ENCODE assay signal across 1 cellular context in the genomic region with DNA sequence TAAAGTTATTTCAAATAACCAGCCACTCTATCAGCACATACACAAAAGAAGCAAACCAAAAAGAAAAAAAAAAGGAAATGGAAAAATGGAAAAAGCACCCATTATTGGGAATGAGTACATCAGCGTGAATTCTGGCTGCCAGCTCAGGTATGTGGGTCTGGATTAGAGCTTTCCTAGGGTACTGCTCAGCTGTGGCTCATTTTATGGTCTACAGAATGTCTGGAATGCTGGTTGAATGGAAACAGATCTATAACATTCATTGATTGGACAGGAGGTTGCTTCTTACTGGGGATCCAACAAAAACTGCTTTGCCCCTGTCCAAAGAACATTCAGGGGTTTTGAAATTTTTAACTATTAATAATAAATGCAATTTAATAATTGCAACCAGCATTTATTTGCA.
TF ChIP-seq lines count a peak whose summit lies in the region.

No MANE protein-coding gene starts in this region.

TF ChIP-seq in HepG2, 621 proteins besides CTCF, POLR2A, EP300 and RAD21:
- TF ChIP-seq FIP1L1 (IDR thresholded peaks at IDR 0.05; ENCODE audit: borderline replicate concordance, insufficient read depth, low read depth, low read length), result no peak
- peak; percentile 89 for TF ChIP-seq KAT2B (IDR thresholded peaks at IDR 0.05; ENCODE audit: borderline replicate concordance, low read depth, low read length)
- no peak for TF ChIP-seq REL (CRISPR knock-in tag; conservative IDR thresholded peaks at IDR 0.05)
- no peak for TF ChIP-seq ZNF460 (CRISPR knock-in tag; IDR thresholded peaks at IDR 0.05; ENCODE audit: borderline replicate concordance)
- TF ChIP-seq FOSL2 (CRISPR knock-in tag; IDR thresholded peaks at IDR 0.05), result no peak
- TF ChIP-seq JUN (CRISPR knock-in tag; IDR thresholded peaks at IDR 0.05), result no peak
